Comparison of ENCODE assay signal across 14 cellular contexts in the genomic region with DNA sequence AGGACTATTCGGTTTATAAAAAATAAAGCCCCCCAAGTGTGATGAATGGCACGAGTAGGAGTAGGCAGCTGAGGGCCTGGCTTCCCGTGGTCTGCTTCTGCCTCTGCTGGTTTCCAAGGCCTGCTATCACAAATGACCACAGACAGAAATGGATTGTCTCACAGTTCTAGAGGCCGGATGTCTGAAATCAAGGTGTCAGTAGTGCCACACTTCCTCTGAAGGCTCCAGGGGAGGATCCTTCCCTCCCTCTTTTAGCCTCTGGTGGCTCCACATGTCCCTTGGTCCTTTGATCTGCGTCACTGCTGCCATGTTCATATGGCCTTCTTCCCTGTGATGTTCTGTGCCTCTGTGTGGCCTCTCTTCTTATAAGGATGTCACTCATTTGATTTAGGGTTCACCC. TPM values are rescaled to one million over a fixed set of nuclear protein-coding genes. Genes with fewer than 3 reads are reported as not detected.
DNase-seq lines count a peak whose midpoint lies in the region; ATAC-seq, FAIRE-seq and TF ChIP-seq lines count a peak whose summit lies in the region.
"Had no signal": no experiment of that assay in that cellular context is flagged by ENCODE, and none has a peak within 500 bp of the region (broad histone marks: within the 10 kb centered on the region; RNA-seq: fewer than 3 reads in every experiment).

No MANE protein-coding gene starts in this region.

- H3K4me3 ChIP-seq in OCI-LY7 (ENCODE audit: low read depth, low read length, poor library complexity, severe bottlenecking) = no peak overlapping the region
- no peak overlapping the region for H3K4me3 ChIP-seq in pancreas

- H3K36me3 Mint-ChIP-seq in chondrocyte (ENCODE audit: low read depth) = no peaks in the 10 kb centered on the region

- H3K79me2 ChIP-seq in OCI-LY7 (ENCODE audit: insufficient read depth, low read depth, low read length) = no peaks in the 10 kb centered on the region

- ATAC-seq in GM19351 (IDR thresholded peaks at IDR 0.05; ENCODE audit: unreplicated experiment) = peak; percentile 66
- peak; percentile 13 to 17 for ATAC-seq in left cardiac atrium
- ATAC-seq in pancreas = peak in 3 of 4 donors; percentile 15 to 29 (median 20)

- H3K9me3 Mint-ChIP-seq in chondrocyte (ENCODE audit: low read depth) = no peaks in the 10 kb centered on the region
- H3K9me3 Mint-ChIP-seq: activated CD8-positive, alpha-beta T cell treated with anti-CD3 and anti-CD28 coated beads for 36 hours had no signal

- H3K4me1 Mint-ChIP-seq in chondrocyte (ENCODE audit: low read depth) = no peaks in the 10 kb centered on the region

- H3K4me3 Mint-ChIP-seq in chondrocyte (ENCODE audit: unreplicated experiment) = no peak overlapping the region
- H3K4me3 Mint-ChIP-seq: activated CD8-positive, alpha-beta T cell treated with anti-CD3 and anti-CD28 coated beads for 36 hours had no signal

- H3K27ac Mint-ChIP-seq in chondrocyte (ENCODE audit: unreplicated experiment) = no peak overlapping the region
- H3K27ac Mint-ChIP-seq: activated CD8-positive, alpha-beta T cell treated with anti-CD3 and anti-CD28 coated beads for 36 hours had no signal

- H3K4me2 ChIP-seq in OCI-LY7 (ENCODE audit: low read length) = peak overlapping the region; percentile 5; the same call in 1 of the 2 replicates

- H3K27me3 ChIP-seq in pancreas = no peaks in the 10 kb centered on the region

- no peaks in the 10 kb centered on the region for H4K20me1 ChIP-seq in OCI-LY7 (ENCODE audit: insufficient read depth, low read length)

- H2AFZ ChIP-seq in OCI-LY7 (ENCODE audit: low read length) = peak overlapping the region; percentile 59; the same call in 1 of the 2 replicates

- H3K9me3 ChIP-seq in OCI-LY7 (ENCODE audit: low read length) (no peaks in the 10 kb centered on the region), pancreas (no peaks in the 10 kb centered on the region)

- H3K4me1 ChIP-seq in OCI-LY7 (ENCODE audit: insufficient read depth, low read length, poor library complexity, severe bottlenecking) = peaks cover 13% of the 10 kb centered on the region
- peaks cover 4 to 9% (median 4%) of the 10 kb centered on the region in 3 donors for H3K4me1 ChIP-seq in pancreas

- CTCF ChIA-PET in OCI-LY7 (lab: Charles Lee; ENCODE audit: unreplicated experiment) = interaction anchor here (0.6 to 1.1 kb wide), 2 partner anchors 415 to 416 kb away, joined by 3 to 6 read pairs; no protein-coding TSS in a partner anchor

- no peaks in the 10 kb centered on the region for H3K9me2 ChIP-seq in OCI-LY7 (ENCODE audit: insufficient read depth, low read length)

- BruUV-seq in OCI-LY7 (replicated peaks; lab: Mats Ljungman, UMichigan) = no TSS peak

- H3K27me3 Mint-ChIP-seq in chondrocyte (ENCODE audit: low read depth) = peaks cover 35% of the 10 kb centered on the region

- FAIRE-seq in pancreas (lab: Jason Lieb, UNC) = no peak

- TF ChIP-seq CTCF in OCI-LY7 (conservative IDR thresholded peaks at IDR 0.05; ENCODE audit: low read length) (no peak), pancreas (IDR thresholded peaks at IDR 0.05) (no peak), chondrocyte (IDR thresholded peaks at IDR 0.05) (no peak)

- DNase-seq in OCI-LY7 (ENCODE audit: low spot score) (peak; percentile 23), left cardiac atrium (no peak), pancreas (no peak), chondrocyte (ENCODE audit: low spot score) (no peak), iPS-NIHi7 (ENCODE audit: extremely low spot score) (no peak), nucleus accumbens (lab: John Stamatoyannopoulos, UW) (no peak), A172 (ENCODE audit: low spot score) (no peak)
- DNase-seq: activated CD8-positive, alpha-beta T cell treated with anti-CD3 and anti-CD28 coated beads for 36 hours; activated naive CD4-positive, alpha-beta T cell treated with Interleukin-2 at 50 U/mL for 16 hours; stimulated activated CD4-positive, alpha-beta T cell treated with anti-CD3 and anti-CD28 coated beads, Interleukin-4, amount 100 ng/mL, for 4 hours had no signal

- POLR2A ChIA-PET in OCI-LY7 (lab: Charles Lee) = interaction anchor here (0.6 kb wide), 1 partner anchor 194 kb away, joined by 3 read pairs; no protein-coding TSS in a partner anchor

- 72 to 76% methylated on average over 5 of the region's 5 CpGs for WGBS in pancreas, 2 donors

- H3K27ac ChIP-seq in OCI-LY7 (ENCODE audit: low read depth, low read length, poor library complexity, severe bottlenecking) = no peak overlapping the region
- H3K27ac ChIP-seq in pancreas = no peak overlapping the region

- intact Hi-C loops in OCI-LY7 (cut with micrococcal nuclease; ENCODE audit: unreplicated experiment) (loop anchor here (1.0 to 5.0 kb wide), 5 partner anchors 50 to 415 kb away; a partner anchor contains a TSS), left cardiac atrium (cut with DNase I) (loop anchor here in 1 of 2 donors (5.0 to 10.0 kb wide), 4 partner anchors 84 to 292 kb away; a partner anchor contains a TSS), pancreas (cut with DNase I) (loop anchor here in 1 of 3 donors (10.0 kb wide), 1 partner anchor 214 kb away; a partner anchor contains a TSS)

- H3K36me3 ChIP-seq in OCI-LY7 (ENCODE audit: insufficient read depth, low read length) = no peaks in the 10 kb centered on the region
- H3K36me3 ChIP-seq in pancreas = no peaks in the 10 kb centered on the region

RNA-seq across cellular contexts. Expression of a gene that starts 15.1 kb away (rescaled TPM):
- total RNA-seq in OCI-LY7 (2014; rRNA removed; shearing (Covaris generic)) = not detected in 2 replicates
- not detected in 2 replicates for total RNA-seq in OCI-LY7 (2022)
- total RNA-seq in left cardiac atrium = not detected
- total RNA-seq in pancreas = not detected
- polyA plus RNA-seq in pancreas = not detected
- total RNA-seq in chondrocyte = not detected in 3 replicates
- not detected in 2 replicates for total RNA-seq in A172 (2014; rRNA removed; shearing (Covaris generic))
- total RNA-seq: activated CD8-positive, alpha-beta T cell treated with anti-CD3 and anti-CD28 coated beads for 36 hours; cerebellum; esophagus mucosa; renal cortical epithelial cell had no signal

RNA-seq across cellular contexts. Expression of a gene that starts 36.7 kb away (rescaled TPM):
- 5.6 and 6.9 TPM in 2 replicates for total RNA-seq in OCI-LY7 (2014; rRNA removed; shearing (Covaris generic))
- total RNA-seq in OCI-LY7 (2022) (33.6 and 36.1 TPM in 2 replicates), left cardiac atrium (10 to 100 TPM; 27.7 to 29.8 TPM), pancreas (10 to 100 TPM in 2 of 6 donors, 1 to 10 TPM in 4; 7.0 to 12.0 (median 9.5) TPM), chondrocyte (9.6 to 10.5 TPM (median 9.9 TPM) in 3 replicates)
- 1 to 10 TPM; 6.2 to 7.4 TPM for polyA plus RNA-seq in pancreas
- total RNA-seq in A172 (2014; rRNA removed; shearing (Covaris generic)) = 12.6 and 15.7 TPM in 2 replicates

Comparison
In these comparisons a context has a peak if more than half of its experiments do, and no peak if none do; other contexts are left out.
1. ATAC-seq: peak in every context shown above with its lines; median percentile 66 in GM19351; 20 in pancreas; 15 in left cardiac atrium.